18 cellular contexts compared by ENCODE assay signal in the genomic region with DNA sequence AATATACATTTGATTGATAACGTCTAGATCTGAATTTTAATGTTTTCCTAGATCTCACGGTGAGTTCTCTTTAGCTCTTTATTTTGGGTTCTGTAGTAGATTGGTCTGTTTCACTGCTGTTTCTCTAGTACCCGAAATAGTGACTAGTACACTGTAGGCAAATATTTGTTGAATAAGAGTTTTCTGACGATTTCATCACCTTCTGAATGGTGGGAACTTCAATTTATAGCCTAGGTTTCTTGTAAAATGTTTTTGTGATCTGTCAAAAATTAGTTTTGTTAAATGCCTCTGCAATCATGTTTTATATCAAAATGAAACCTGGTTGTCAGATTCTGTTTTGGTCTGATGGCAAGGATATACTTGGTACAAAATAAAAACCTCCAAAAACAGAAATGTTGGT. TPM values are rescaled to one million over a fixed set of nuclear protein-coding genes. Genes with fewer than 3 reads are reported as not detected.
DNase-seq lines count a peak whose midpoint lies in the region; ATAC-seq and TF ChIP-seq lines count a peak whose summit lies in the region.
"Had no signal": no experiment of that assay in that cellular context is flagged by ENCODE, and none has a peak within 500 bp of the region (broad histone marks: within the 10 kb centered on the region; RNA-seq: fewer than 3 reads in every experiment).

No MANE protein-coding gene starts in this region.

- no peaks in the 10 kb centered on the region for H3K27me3 ChIP-seq in CD8-positive, alpha-beta T cell (ENCODE audit: insufficient read depth, low read length)
- H3K27me3 ChIP-seq in OCI-LY1 (ENCODE audit: insufficient read depth, low read length): no peaks in the 10 kb centered on the region

- no peak overlapping the region for H3K9ac ChIP-seq in OCI-LY1 (ENCODE audit: low read length)

- H3K27ac ChIP-seq in CD8-positive, alpha-beta T cell (ENCODE audit: low read depth, low read length): no peak overlapping the region
- no peak overlapping the region for H3K27ac ChIP-seq in OCI-LY1 (ENCODE audit: low read depth, low read length, poor library complexity, severe bottlenecking)
- H3K27ac ChIP-seq: lower lobe of right lung had no signal

- CTCF ChIA-PET in CD8-positive, alpha-beta T cell (lab: Charles Lee): interaction anchor here (1.0 to 2.2 kb wide), 5 partner anchors 11 to 136 kb away, joined by 3 to 17 read pairs (median 4); partner anchors contain the start of genes BBIP1 and SHOC2

- H3K9me2 ChIP-seq in OCI-LY1 (ENCODE audit: low read depth, low read length): no peaks in the 10 kb centered on the region

- H3K9me3 Mint-ChIP-seq in CD8-positive, alpha-beta T cell: no peaks in the 10 kb centered on the region
- H3K9me3 Mint-ChIP-seq in effector memory CD8-positive, alpha-beta T cell: no peaks in the 10 kb centered on the region
- H3K9me3 Mint-ChIP-seq in osteocyte (ENCODE audit: unreplicated experiment): no peaks in the 10 kb centered on the region
- no peaks in the 10 kb centered on the region for H3K9me3 Mint-ChIP-seq in stimulated activated memory B cell treated with anti-CD40 and anti-IgM and Interleukin-4, amounts not matched to agents 10 μg/mL and 1 μg/mL and 100 μg/mL, for 72 hours
- H3K9me3 Mint-ChIP-seq: activated CD4-positive, alpha-beta memory T cell treated with anti-CD3 and anti-CD28 coated beads for 36 hours had no signal

- no peak for ATAC-seq in CD8-positive, alpha-beta T cell
- no peak for ATAC-seq in effector memory CD8-positive, alpha-beta T cell (replicated peaks)
- ATAC-seq in stimulated activated memory B cell treated with anti-CD40 and anti-IgM and Interleukin-4, amounts not matched to agents 10 μg/mL and 1 μg/mL and 100 μg/mL, for 72 hours: no peak
- ATAC-seq: HepG2, lower lobe of right lung had no signal

- H3K36me3 Mint-ChIP-seq in CD8-positive, alpha-beta T cell: peaks cover 78% of the 10 kb centered on the region
- peaks cover 86% of the 10 kb centered on the region for H3K36me3 Mint-ChIP-seq in effector memory CD8-positive, alpha-beta T cell (ENCODE audit: insufficient read depth)
- peaks cover 58% of the 10 kb centered on the region for H3K36me3 Mint-ChIP-seq in osteocyte (ENCODE audit: unreplicated experiment)
- H3K36me3 Mint-ChIP-seq in stimulated activated memory B cell treated with anti-CD40 and anti-IgM and Interleukin-4, amounts not matched to agents 10 μg/mL and 1 μg/mL and 100 μg/mL, for 72 hours: peaks cover 58% of the 10 kb centered on the region

- H3K4me3 ChIP-seq in CD8-positive, alpha-beta T cell (ENCODE audit: low read depth, low read length): no peak overlapping the region
- no peak overlapping the region for H3K4me3 ChIP-seq in OCI-LY1 (ENCODE audit: low read depth, low read length, poor library complexity, severe bottlenecking)
- H3K4me3 ChIP-seq: coronary artery, lower lobe of right lung had no signal

- intact Hi-C loops in CD8-positive, alpha-beta T cell (cut with DNase I, micrococcal nuclease): loop anchor here in 1 of 2 experiments (1.0 kb wide), 1 partner anchor 8 kb away; no protein-coding TSS in a partner anchor

- no peaks in the 10 kb centered on the region for H3K27me3 Mint-ChIP-seq in CD8-positive, alpha-beta T cell (ENCODE audit: low read depth)
- H3K27me3 Mint-ChIP-seq in effector memory CD8-positive, alpha-beta T cell: no peaks in the 10 kb centered on the region
- H3K27me3 Mint-ChIP-seq in osteocyte (ENCODE audit: unreplicated experiment): no peaks in the 10 kb centered on the region
- H3K27me3 Mint-ChIP-seq in stimulated activated memory B cell treated with anti-CD40 and anti-IgM and Interleukin-4, amounts not matched to agents 10 μg/mL and 1 μg/mL and 100 μg/mL, for 72 hours: no peaks in the 10 kb centered on the region
- H3K27me3 Mint-ChIP-seq: activated CD4-positive, alpha-beta memory T cell treated with anti-CD3 and anti-CD28 coated beads for 36 hours had no signal

- H4K20me1 ChIP-seq in OCI-LY1 (ENCODE audit: insufficient read depth, low read length): no peaks in the 10 kb centered on the region

- POLR2A ChIA-PET in CD8-positive, alpha-beta T cell (lab: Charles Lee): interaction anchor here (1.8 kb wide), 1 partner anchor 78 kb away, joined by 4 read pairs; no protein-coding TSS in a partner anchor

- peaks cover 27% of the 10 kb centered on the region for H3K36me3 ChIP-seq in CD8-positive, alpha-beta T cell (ENCODE audit: insufficient read depth, low read length)
- peaks cover 94% of the 10 kb centered on the region for H3K36me3 ChIP-seq in OCI-LY1 (ENCODE audit: insufficient read depth, low read length)

- H3F3A ChIP-seq in OCI-LY1 (ENCODE audit: insufficient read depth, low read length): no peaks in the 10 kb centered on the region

- H3K9me3 ChIP-seq in CD8-positive, alpha-beta T cell (ENCODE audit: low read length): no peaks in the 10 kb centered on the region
- no peaks in the 10 kb centered on the region for H3K9me3 ChIP-seq in OCI-LY1 (ENCODE audit: low read length)
- H3K9me3 ChIP-seq: lower lobe of right lung had no signal

- H3K4me1 Mint-ChIP-seq in CD8-positive, alpha-beta T cell (ENCODE audit: low read depth): peaks cover 84% of the 10 kb centered on the region
- peaks cover 46 to 71% of the 10 kb centered on the region in 2 donors for H3K4me1 Mint-ChIP-seq in effector memory CD8-positive, alpha-beta T cell (ENCODE audit: low read depth in 2 of 2)
- peaks cover 30% of the 10 kb centered on the region for H3K4me1 Mint-ChIP-seq in osteocyte (ENCODE audit: unreplicated experiment)
- H3K4me1 Mint-ChIP-seq in stimulated activated memory B cell treated with anti-CD40 and anti-IgM and Interleukin-4, amounts not matched to agents 10 μg/mL and 1 μg/mL and 100 μg/mL, for 72 hours: peaks cover 63% of the 10 kb centered on the region

- H3K27ac Mint-ChIP-seq in CD8-positive, alpha-beta T cell: peak overlapping the region; percentile 61
- H3K27ac Mint-ChIP-seq in effector memory CD8-positive, alpha-beta T cell: peak overlapping the region; percentile 51 to 57
- peak overlapping the region; percentile 74 for H3K27ac Mint-ChIP-seq in osteocyte (ENCODE audit: unreplicated experiment)
- H3K27ac Mint-ChIP-seq in stimulated activated memory B cell treated with anti-CD40 and anti-IgM and Interleukin-4, amounts not matched to agents 10 μg/mL and 1 μg/mL and 100 μg/mL, for 72 hours: no peak overlapping the region

- no peak overlapping the region for H2AFZ ChIP-seq in OCI-LY1 (ENCODE audit: low read length)

- H3K4me3 Mint-ChIP-seq in CD8-positive, alpha-beta T cell: peak overlapping the region; percentile 76
- H3K4me3 Mint-ChIP-seq in effector memory CD8-positive, alpha-beta T cell: peak overlapping the region; percentile 59 to 67
- H3K4me3 Mint-ChIP-seq in osteocyte (ENCODE audit: unreplicated experiment): no peak overlapping the region
- H3K4me3 Mint-ChIP-seq in stimulated activated memory B cell treated with anti-CD40 and anti-IgM and Interleukin-4, amounts not matched to agents 10 μg/mL and 1 μg/mL and 100 μg/mL, for 72 hours: no peak overlapping the region
- H3K4me3 Mint-ChIP-seq: activated CD4-positive, alpha-beta memory T cell treated with anti-CD3 and anti-CD28 coated beads for 36 hours had no signal

- H3K4me1 ChIP-seq in CD8-positive, alpha-beta T cell (ENCODE audit: insufficient read depth, low read length): peaks cover 83% of the 10 kb centered on the region
- H3K4me1 ChIP-seq in OCI-LY1 (ENCODE audit: insufficient read depth, low read length, severe bottlenecking): peaks cover 31% of the 10 kb centered on the region

- 0 out of 2 replicates have a peak overlapping the region, but pooled peaks have one; percentile 17 for H3K4me2 ChIP-seq in OCI-LY1 (ENCODE audit: low read length)

- TF ChIP-seq CTCF in CD8-positive, alpha-beta T cell (IDR thresholded peaks at IDR 0.05): no peak
- no peak for TF ChIP-seq CTCF in OCI-LY1 (IDR thresholded peaks at IDR 0.05; ENCODE audit: low read length)
- TF ChIP-seq CTCF in osteocyte (IDR thresholded peaks at IDR 0.05): no peak

- DNase-seq in CD8-positive, alpha-beta T cell: no peak
- DNase-seq in effector memory CD8-positive, alpha-beta T cell: no peak
- DNase-seq in osteocyte (ENCODE audit: extremely low spot score, unreplicated experiment): no peak
- DNase-seq in NCI-H146 (lab: John Stamatoyannopoulos, UW): no peak
- no peak for DNase-seq in activated gamma-delta T cell treated with Interleukin-2 at 50 U/mL for 16 hours
- DNase-seq: activated CD4-positive, alpha-beta memory T cell treated with anti-CD3 and anti-CD28 coated beads for 36 hours; activated effector memory CD4-positive, alpha-beta T cell treated with anti-CD3 and anti-CD28 coated beads, Interleukin-2, amount 50 U/mL, for 16 hours; GOT3; lower lobe of right lung; NCI-H187; NCI-H345; right cardiac atrium; substantia nigra; T-helper 1 cell had no signal

- peaks cover 3% of the 10 kb centered on the region for H3K79me2 ChIP-seq in OCI-LY1 (ENCODE audit: insufficient read depth, low read length)

RNA-seq across cellular contexts. Expression of gene PDCD4, which starts 10.2 kb away (rescaled TPM):
- 100 to 1,000 TPM; 672 to 688 TPM for total RNA-seq in CD8-positive, alpha-beta T cell
- 106 TPM in 2 replicates for total RNA-seq in osteocyte

RNA-seq across cellular contexts. Expression of gene BBIP1, which starts 37.1 kb away (rescaled TPM):
- total RNA-seq in CD8-positive, alpha-beta T cell: 10 to 100 TPM in 1 of 2 experiments, 1 to 10 TPM in 1; 9.5 to 11.1 TPM
- total RNA-seq in osteocyte: 35.2 and 39.5 TPM in 2 replicates

RNA-seq across cellular contexts. Expression of gene SHOC2, which starts 37.5 kb away (rescaled TPM):
- 10 to 100 TPM; 74.6 to 77.3 TPM for total RNA-seq in CD8-positive, alpha-beta T cell
- total RNA-seq in osteocyte: 55.3 and 60.8 TPM in 2 replicates

Comparison
In these comparisons a context has a peak if more than half of its experiments do, and no peak if none do; other contexts are left out.
1. H3K4me3 Mint-ChIP-seq: peak in CD8-positive, alpha-beta T cell (single experiment) and effector memory CD8-positive, alpha-beta T cell (2 of 2); none in osteocyte (single experiment) and stimulated activated memory B cell treated with anti-CD40 and anti-IgM and Interleukin-4, amounts not matched to agents 10 μg/mL and 1 μg/mL and 100 μg/mL, for 72 hours (single experiment).